ENCODE assay signal across 27 cellular contexts in the genomic region with DNA sequence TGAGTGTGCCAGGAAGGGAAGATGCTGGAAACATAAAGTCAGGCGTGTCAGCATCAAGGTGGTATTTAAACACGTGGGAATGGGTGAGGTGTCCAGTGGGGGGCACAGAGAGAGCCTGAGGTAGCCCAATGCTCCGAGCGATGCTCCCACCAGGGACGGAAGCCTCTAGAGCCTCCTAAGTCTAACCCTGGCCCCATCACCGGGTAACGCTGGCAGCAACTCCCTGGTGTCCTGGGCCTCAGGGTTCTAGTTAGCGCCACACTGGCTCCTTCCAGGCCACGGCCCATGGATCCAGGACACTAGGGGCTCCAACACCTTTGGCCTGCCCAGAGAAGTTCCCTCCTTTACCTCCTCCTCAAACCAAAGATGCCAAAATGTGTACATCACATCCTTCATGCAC.
"Had no signal": no experiment of that assay in that cellular context is flagged by ENCODE, and none has a peak within 500 bp of the region (broad histone marks: within the 10 kb centered on the region; RNA-seq: fewer than 3 reads in every experiment).

No MANE protein-coding gene starts in this region.

- H3K4me1 ChIP-seq: lower lobe of right lung, pancreas, thyroid gland, transverse colon, upper lobe of left lung, vagina had no signal

- H3K4me3 Mint-ChIP-seq: naive thymus-derived CD4-positive, alpha-beta T cell; natural killer cell treated with Interleukin-12 subunit alpha and Interleukin-12 subunit beta and Interleukin-15 and Interleukin-18, amount 100 ng/mL, for 72 hours; stimulated activated effector memory CD8-positive, alpha-beta T cell treated with anti-CD3 and anti-CD28 coated beads, Interleukin-12 subunit alpha, Interleukin-12 subunit beta, amount 100 ng/mL, for 72 hours; stimulated activated naive CD8-positive, alpha-beta T cell treated with anti-CD3 and anti-CD28 coated beads, Interleukin-15, amount 100 ng/mL, for 72 hours had no signal

- H3K9me3 Mint-ChIP-seq: naive thymus-derived CD4-positive, alpha-beta T cell; natural killer cell treated with Interleukin-12 subunit alpha and Interleukin-12 subunit beta and Interleukin-15 and Interleukin-18, amount 100 ng/mL, for 72 hours; stimulated activated effector memory CD8-positive, alpha-beta T cell treated with anti-CD3 and anti-CD28 coated beads, Interleukin-12 subunit alpha, Interleukin-12 subunit beta, amount 100 ng/mL, for 72 hours; stimulated activated naive CD8-positive, alpha-beta T cell treated with anti-CD3 and anti-CD28 coated beads, Interleukin-15, amount 100 ng/mL, for 72 hours had no signal

- H3K9me3 ChIP-seq: lower lobe of right lung, mucosa of descending colon, neutrophil, pancreas, prostate gland, thyroid gland, transverse colon, upper lobe of left lung, vagina had no signal

- H3K27me3 ChIP-seq: neutrophil, pancreas, thyroid gland, transverse colon, upper lobe of left lung, vagina had no signal

- H3K27ac Mint-ChIP-seq: stimulated activated naive CD8-positive, alpha-beta T cell treated with anti-CD3 and anti-CD28 coated beads, Interleukin-15, amount 100 ng/mL, for 72 hours had no signal

- DNase-seq: head of caudate nucleus; hippocampal formation; kidney glomerular epithelial cell; left cardiac atrium; lower lobe of right lung; mammary epithelial cell; midbrain; mucosa of descending colon; naive thymus-derived CD4-positive, alpha-beta T cell; pancreas; retina; stimulated activated CD4-positive, alpha-beta T cell treated with anti-CD3 and anti-CD28 coated beads, Interleukin-4, amount 100 ng/mL, for 24 hours; stimulated activated naive CD4-positive, alpha-beta T cell treated with Interleukin-2 at 50 U/mL for 16 hours; stimulated activated naive CD8-positive, alpha-beta T cell treated with anti-CD3 and anti-CD28 coated beads, Interleukin-15, amount 100 ng/mL, for 72 hours; substantia nigra; thyroid gland; transverse colon had no signal

- H3K27me3 Mint-ChIP-seq: naive thymus-derived CD4-positive, alpha-beta T cell; natural killer cell treated with Interleukin-12 subunit alpha and Interleukin-12 subunit beta and Interleukin-15 and Interleukin-18, amount 100 ng/mL, for 72 hours; stimulated activated naive CD8-positive, alpha-beta T cell treated with anti-CD3 and anti-CD28 coated beads, Interleukin-15, amount 100 ng/mL, for 72 hours had no signal

- ATAC-seq: left cardiac atrium; left lobe of liver; lower lobe of right lung; mucosa of descending colon; naive thymus-derived CD4-positive, alpha-beta T cell; natural killer cell treated with Interleukin-12 subunit alpha and Interleukin-12 subunit beta and Interleukin-15 and Interleukin-18, amount 100 ng/mL, for 72 hours; pancreas; right cardiac atrium; sciatic nerve; stimulated activated effector memory CD8-positive, alpha-beta T cell treated with anti-CD3 and anti-CD28 coated beads, Interleukin-12 subunit alpha, Interleukin-12 subunit beta, amount 100 ng/mL, for 72 hours; stimulated activated naive CD8-positive, alpha-beta T cell treated with anti-CD3 and anti-CD28 coated beads, Interleukin-15, amount 100 ng/mL, for 72 hours had no signal

- H3K36me3 Mint-ChIP-seq: natural killer cell treated with Interleukin-12 subunit alpha and Interleukin-12 subunit beta and Interleukin-15 and Interleukin-18, amount 100 ng/mL, for 72 hours had no signal

- H3K4me3 ChIP-seq: lower lobe of right lung, mucosa of descending colon, pancreas, prostate gland, skin epidermis, thyroid gland, transverse colon, upper lobe of left lung, vagina had no signal

- H3K27ac ChIP-seq: lower lobe of right lung, neutrophil, pancreas, prostate gland, thyroid gland, transverse colon, upper lobe of left lung, vagina had no signal
